ENCODE assay signal across 7 cellular contexts in the genomic region with DNA sequence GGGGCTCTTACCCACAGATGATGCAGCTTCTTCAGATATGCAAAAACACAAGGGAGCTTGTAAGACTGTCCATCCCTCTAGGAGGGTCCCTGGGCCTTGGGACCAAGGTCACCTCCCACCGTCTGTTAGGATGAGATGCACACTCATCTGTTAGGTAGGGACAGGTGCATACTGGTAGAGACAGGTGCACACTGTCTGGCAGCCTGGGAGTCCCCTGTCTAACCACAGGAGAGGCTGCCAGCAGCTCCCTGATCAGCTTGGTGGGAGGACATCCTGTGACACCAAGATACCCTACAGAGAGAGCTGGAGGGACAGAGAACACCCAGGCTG.
DNase-seq lines count a peak whose midpoint lies in the region; ATAC-seq lines count a peak whose summit lies in the region.

No MANE protein-coding gene starts in this region.

- peaks cover 3% of the 10 kb centered on the region for H3K36me3 Mint-ChIP-seq in memory B cell

- ATAC-seq in GM18511 (IDR thresholded peaks at IDR 0.05; ENCODE audit: unreplicated experiment), result peak; percentile 37
- ATAC-seq in GM21447 (IDR thresholded peaks at IDR 0.05; ENCODE audit: unreplicated experiment), result peak; percentile 20
- ATAC-seq in HG03457 (IDR thresholded peaks at IDR 0.05; ENCODE audit: unreplicated experiment), result peak; percentile 20
- ATAC-seq in memory B cell (ENCODE audit: low read depth), result peak; percentile 58

- H3K27me3 Mint-ChIP-seq in memory B cell, result peaks cover 8% of the 10 kb centered on the region

- H3K4me3 Mint-ChIP-seq in memory B cell, result no peak overlapping the region

- no peaks in the 10 kb centered on the region for H3K9me3 Mint-ChIP-seq in memory B cell

- H3K27ac Mint-ChIP-seq in memory B cell, result no peak overlapping the region

- H3K4me1 Mint-ChIP-seq in memory B cell, result peaks cover 17% of the 10 kb centered on the region

- DNase-seq in memory B cell (ENCODE audit: low spot score in 2 of 2), result no peak
- DNase-seq in D341Med (ENCODE audit: low spot score), result no peak
- DNase-seq in NCI-H1048 (lab: John Stamatoyannopoulos, UW), result no peak
- no peak for DNase-seq in NCI-H774 (lab: John Stamatoyannopoulos, UW)
